ENCODE assay signal across 1 cellular context in the genomic region with DNA sequence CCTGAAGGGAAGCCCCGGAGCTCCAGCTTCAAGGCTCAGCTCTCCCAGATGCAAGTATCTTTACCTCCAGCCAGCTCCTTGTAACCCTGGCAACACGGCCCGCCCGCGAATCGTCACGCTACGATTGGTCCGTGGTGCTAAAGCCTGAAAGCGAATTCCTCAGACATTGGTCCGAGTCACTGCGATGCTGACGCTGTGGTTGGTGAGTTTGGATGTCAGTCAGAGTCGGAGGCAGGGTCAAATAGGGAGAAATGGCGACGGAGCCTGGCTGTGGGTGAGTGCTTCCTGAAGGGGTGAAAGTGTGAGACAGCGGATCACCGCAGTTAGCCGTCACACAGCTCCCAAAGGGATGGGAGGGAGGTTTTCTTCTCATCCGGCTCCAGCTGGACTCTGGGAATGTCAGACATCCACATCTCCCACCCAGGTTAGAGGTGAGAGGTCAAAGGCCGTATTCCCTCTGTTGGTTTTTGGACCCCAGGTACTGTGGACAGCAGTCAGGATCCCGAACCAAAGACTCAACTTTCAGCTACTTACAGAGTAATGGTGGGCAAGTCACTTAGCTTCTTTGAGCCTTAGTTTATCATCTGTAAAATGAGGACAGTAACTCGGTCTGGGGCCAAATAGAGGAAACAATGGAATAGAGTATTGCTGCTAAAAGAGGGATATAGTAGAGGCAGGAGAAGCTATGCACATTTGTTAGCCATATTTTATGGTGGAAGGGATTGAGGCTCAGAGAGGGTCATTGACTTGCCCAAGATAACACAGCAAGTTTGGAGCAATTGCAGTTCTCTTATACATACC.
A peak's percentile ranks its signal among the peaks of the same experiment; 100 is the strongest.
TF ChIP-seq lines count a peak whose summit lies in the region.

A gene (plus strand): TSS at position 240 of the 801 bp plus-strand sequence. CDS start 1,366 bp downstream, outside the sequence.

TF ChIP-seq in GM23338, 12 proteins besides CTCF, POLR2A, EP300 and RAD21 (continued from another document):
- TF ChIP-seq, protein P1, sequence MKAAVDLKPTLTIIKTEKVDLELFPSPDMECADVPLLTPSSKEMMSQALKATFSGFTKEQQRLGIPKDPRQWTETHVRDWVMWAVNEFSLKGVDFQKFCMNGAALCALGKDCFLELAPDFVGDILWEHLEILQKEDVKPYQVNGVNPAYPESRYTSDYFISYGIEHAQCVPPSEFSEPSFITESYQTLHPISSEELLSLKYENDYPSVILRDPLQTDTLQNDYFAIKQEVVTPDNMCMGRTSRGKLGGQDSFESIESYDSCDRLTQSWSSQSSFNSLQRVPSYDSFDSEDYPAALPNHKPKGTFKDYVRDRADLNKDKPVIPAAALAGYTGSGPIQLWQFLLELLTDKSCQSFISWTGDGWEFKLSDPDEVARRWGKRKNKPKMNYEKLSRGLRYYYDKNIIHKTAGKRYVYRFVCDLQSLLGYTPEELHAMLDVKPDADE (IDR thresholded peaks at IDR 0.05) = no peak
- TF ChIP-seq EZH2phosphoT487 (IDR thresholded peaks at IDR 0.05; ENCODE audit: unreplicated experiment) (no peak), CREB1 (CRISPR knock-in tag; IDR thresholded peaks at IDR 0.05; ENCODE audit: low read depth) (peak; percentile 86)
